26 cellular contexts compared by ENCODE assay signal in the genomic region with DNA sequence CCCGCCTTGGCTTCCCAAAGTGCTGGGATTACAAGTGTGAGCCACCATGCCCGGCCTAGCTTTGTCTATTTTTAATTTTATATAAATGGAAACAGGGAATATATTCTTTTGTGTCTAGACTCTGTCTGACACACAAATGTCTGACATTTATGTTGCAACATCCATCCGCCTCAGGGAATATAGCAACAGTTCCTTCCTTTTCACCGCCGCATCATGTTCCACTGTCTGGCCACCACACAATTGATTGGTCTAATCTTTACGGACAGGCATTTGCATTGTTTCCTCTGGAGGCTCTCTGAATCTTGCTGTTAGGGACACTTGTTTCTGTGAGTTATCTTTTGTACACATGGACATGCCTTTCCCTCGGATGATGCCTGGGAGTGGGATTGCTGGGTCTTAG. TPM values are rescaled to one million over a fixed set of nuclear protein-coding genes. Genes with fewer than 3 reads are reported as not detected.
DNase-seq lines count a peak whose midpoint lies in the region; ATAC-seq, FAIRE-seq and TF ChIP-seq lines count a peak whose summit lies in the region.
"Had no signal": no experiment of that assay in that cellular context is flagged by ENCODE, and none has a peak within 500 bp of the region (broad histone marks: within the 10 kb centered on the region; RNA-seq: fewer than 3 reads in every experiment).

No MANE protein-coding gene starts in this region.

- ATAC-seq in K562 (peak; percentile 39; the same call in 1 of the 3 replicates), HG02981 (IDR thresholded peaks at IDR 0.05; ENCODE audit: unreplicated experiment) (no peak)
- ATAC-seq: GM23338, Right ventricle myocardium inferior had no signal

- no peak for TF ChIP-seq POLR2A in K562 (conservative IDR thresholded peaks at IDR 0.05)

- H3K79me2 ChIP-seq in K562 (ENCODE audit: control insufficient read depth, insufficient read depth, low read length), result no peaks in the 10 kb centered on the region

- no peak for TF ChIP-seq RAD21 in K562 (CRISPR knock-in tag; conservative IDR thresholded peaks at IDR 0.05 in 1 of 2, IDR thresholded peaks at IDR 0.05 in 1 of 2)

- intact Hi-C loops in K562 (cut with micrococcal nuclease), result no loop called here
- intact Hi-C loops in activated CD4-positive, alpha-beta T cell treated with anti-CD3 and anti-CD28 coated beads, Interleukin-2, amount 10 ng/mL, durations not matched to agents 24 days and 14 days (cut with micrococcal nuclease), result no loop called here

- no peak overlapping the region for H3K4me2 ChIP-seq in K562 (ENCODE audit: insufficient read depth, low read length)
- H3K4me2 ChIP-seq: BLaER1 treated with 17β-estradiol and CSF1 and Interleukin-3, amounts not matched to agents 10 nM and 100 nM; GM23338 had no signal

- H3K4me1 Mint-ChIP-seq in activated CD4-positive, alpha-beta T cell treated with anti-CD3 and anti-CD28 coated beads, Interleukin-2, amount 10 ng/mL, durations not matched to agents 24 days and 14 days, result no peaks in the 10 kb centered on the region
- H3K4me1 Mint-ChIP-seq: CD4-positive, alpha-beta memory T cell had no signal

- POLR2A ChIA-PET in K562 (lab: Yijun Ruan, JAX), result no interaction called here

- H3K4me3 ChIP-seq in K562 (no peak overlapping the region), neutrophil (ENCODE audit: low read depth in 1 of 2, low read length in 1 of 2) (no peak overlapping the region)
- H3K4me3 ChIP-seq: BLaER1 treated with 17β-estradiol and CSF1 and Interleukin-3, amounts not matched to agents 10 nM and 100 nM; GM23338; HAP-1; SJSA1 had no signal

- no peak overlapping the region for H3K27ac Mint-ChIP-seq in activated CD4-positive, alpha-beta T cell treated with anti-CD3 and anti-CD28 coated beads, Interleukin-2, amount 10 ng/mL, durations not matched to agents 24 days and 14 days
- H3K27ac Mint-ChIP-seq: CD4-positive, alpha-beta memory T cell; GM23338; IgD-negative memory B cell had no signal

- in situ Hi-C loops in K562 (cut with MboI), result no loop called here

- H3K27me3 Mint-ChIP-seq in activated CD4-positive, alpha-beta T cell treated with anti-CD3 and anti-CD28 coated beads, Interleukin-2, amount 10 ng/mL, durations not matched to agents 24 days and 14 days, result peaks cover 2% of the 10 kb centered on the region
- H3K27me3 Mint-ChIP-seq: CD4-positive, alpha-beta memory T cell; IgD-negative memory B cell had no signal

- no peaks in the 10 kb centered on the region for H3K36me3 Mint-ChIP-seq in activated CD4-positive, alpha-beta T cell treated with anti-CD3 and anti-CD28 coated beads, Interleukin-2, amount 10 ng/mL, durations not matched to agents 24 days and 14 days (ENCODE audit: low read depth)
- H3K36me3 Mint-ChIP-seq: CD4-positive, alpha-beta memory T cell; IgD-negative memory B cell had no signal

- CTCF ChIA-PET in K562 (lab: Yijun Ruan, JAX; ENCODE audit: low intra/inter-chr PET ratio), result no interaction called here

- H3K9ac ChIP-seq in K562 (ENCODE audit: insufficient read depth in 1 of 2, low read depth in 2 of 2, low read length in 2 of 2), result no peak overlapping the region
- H3K9ac ChIP-seq: BLaER1 treated with 17β-estradiol and CSF1 and Interleukin-3, amounts not matched to agents 10 nM and 100 nM had no signal

- DNase-seq in GF-D8 (lab: John Stamatoyannopoulos, UW) (peak; percentile 57), Kasumi-1 (lab: John Stamatoyannopoulos, UW) (peak; percentile 15 to 35), K562 (ENCODE audit: extremely low read depth in 1 of 4, low spot score in 3 of 4) (no peak), NCI-H2029 (lab: John Stamatoyannopoulos, UW) (no peak)
- no peak for DNase-seq in activated CD4-positive, alpha-beta T cell treated with anti-CD3 and anti-CD28 coated beads, Interleukin-2, amount 10 ng/mL, durations not matched to agents 24 days and 14 days
- DNase-seq: Calu3; CD4-positive, alpha-beta memory T cell; DMS153; MM.1S; NCI-H1105; NCI-H146; NCI-H2029 treated with DMSO at 0.1 percent for 48 hours; NCI-H226; NCI-H510A treated with DMSO at 0.1 percent for 48 hours; NCI-H748 treated with DMSO at 0.1 percent for 48 hours; OCI-M1 had no signal

- H3K27ac ChIP-seq in K562 (ENCODE audit: extremely low read depth, low read depth, low read length) (no peak overlapping the region), neutrophil (peak overlapping the region; percentile 60)
- H3K27ac ChIP-seq: BLaER1 treated with 17β-estradiol and CSF1 and Interleukin-3, amounts not matched to agents 10 nM and 100 nM; SJSA1 had no signal

- no peak for TF ChIP-seq EP300 in K562 (IDR thresholded peaks at IDR 0.05; ENCODE audit: low read length)

- 19% methylated on average over 7 of the region's 7 CpGs for WGBS in K562 (ENCODE audit: insufficient coverage, low coverage, missing lambda C conversion rate)

- no peak overlapping the region for H3K4me3 Mint-ChIP-seq in activated CD4-positive, alpha-beta T cell treated with anti-CD3 and anti-CD28 coated beads, Interleukin-2, amount 10 ng/mL, durations not matched to agents 24 days and 14 days
- H3K4me3 Mint-ChIP-seq: CD4-positive, alpha-beta memory T cell; GM23338; IgD-negative memory B cell had no signal

- FAIRE-seq in K562 (lab: Jason Lieb, UNC), result peak; percentile 49
- FAIRE-seq: HTR-8/SVneo, RCC 7860 had no signal

- H3K36me3 ChIP-seq in K562 (ENCODE audit: control insufficient read depth, insufficient read depth, low read length) (no peaks in the 10 kb centered on the region), neutrophil (no peaks in the 10 kb centered on the region)
- H3K36me3 ChIP-seq: BLaER1 treated with 17β-estradiol and CSF1 and Interleukin-3, amounts not matched to agents 10 nM and 100 nM; HAP-1; SJSA1 had no signal

- H3K9me3 Mint-ChIP-seq in activated CD4-positive, alpha-beta T cell treated with anti-CD3 and anti-CD28 coated beads, Interleukin-2, amount 10 ng/mL, durations not matched to agents 24 days and 14 days, result no peaks in the 10 kb centered on the region
- H3K9me3 Mint-ChIP-seq: CD4-positive, alpha-beta memory T cell had no signal

- H3K9me1 ChIP-seq in K562 (ENCODE audit: control insufficient read depth, insufficient read depth, low read length), result no peaks in the 10 kb centered on the region

- no TSS peak for BruUV-seq in K562 (replicated peaks; lab: Mats Ljungman, UMichigan)

- H4K20me1 ChIP-seq in K562 (replicated peaks; ENCODE audit: control insufficient read depth, insufficient read depth, low read length), result no peaks in the 10 kb centered on the region
- H4K20me1 ChIP-seq: BLaER1 treated with 17β-estradiol and CSF1 and Interleukin-3, amounts not matched to agents 10 nM and 100 nM had no signal

- H3K4me1 ChIP-seq in K562 (replicated peaks in 1 of 2; ENCODE audit: control insufficient read depth in 2 of 2, insufficient read depth in 2 of 2, low read length in 2 of 2) (no peaks in the 10 kb centered on the region), neutrophil (ENCODE audit: control insufficient read depth in 1 of 2, insufficient read depth in 1 of 2, low read depth in 1 of 2, low read length in 1 of 2) (peaks cover 21 to 26% of the 10 kb centered on the region in 2 experiments)
- H3K4me1 ChIP-seq: HAP-1 had no signal

- H3K9me3 ChIP-seq in K562 (replicated peaks; ENCODE audit: control insufficient read depth, insufficient read depth, low read depth, low read length) (no peaks in the 10 kb centered on the region), neutrophil (no peaks in the 10 kb centered on the region)
- H3K9me3 ChIP-seq: HAP-1, SJSA1 had no signal

- H3K27me3 ChIP-seq in K562 (ENCODE audit: control insufficient read depth in 2 of 2, insufficient read depth in 2 of 2, low read length in 2 of 2) (peaks cover 14 to 29% of the 10 kb centered on the region in 2 experiments; a peak in 3 of 5 replicates), neutrophil (no peaks in the 10 kb centered on the region)
- H3K27me3 ChIP-seq: BLaER1 treated with 17β-estradiol and CSF1 and Interleukin-3, amounts not matched to agents 10 nM and 100 nM; SJSA1 had no signal

- TF ChIP-seq CTCF in K562 (IDR thresholded peaks at IDR 0.05 in 2 of 3, conservative IDR thresholded peaks at IDR 0.05 in 1 of 3; ENCODE audit: insufficient read depth in 2 of 3, low read depth in 1 of 3, low read length in 3 of 3) (no peak), neutrophil (IDR thresholded peaks at IDR 0.05) (no peak)

- H2AFZ ChIP-seq in K562 (ENCODE audit: low read depth, low read length), result no peak overlapping the region
- H2AFZ ChIP-seq: GM23338 had no signal

TF ChIP-seq in K562, 482 proteins besides CTCF, POLR2A, EP300 and RAD21 (continues in another document):
- TF ChIP-seq SMAD1 (IDR thresholded peaks at IDR 0.05; ENCODE audit: low read depth, low read length, partially characterized antibody) (no peak), ZNF79 (CRISPR knock-in tag; IDR thresholded peaks at IDR 0.05; ENCODE audit: low read depth) (no peak), RHOXF2B (CRISPR knock-in tag; conservative IDR thresholded peaks at IDR 0.05) (no peak), DNMT1 (IDR thresholded peaks at IDR 0.05) (no peak), ZNF764 (CRISPR knock-in tag; IDR thresholded peaks at IDR 0.05; ENCODE audit: low read depth) (no peak), CHD4 (IDR thresholded peaks at IDR 0.05; ENCODE audit: insufficient read depth, insufficient replicate concordance, low read depth, low read length, poor library complexity, severe bottlenecking) (no peak), CEBPB (tag; IDR thresholded peaks at IDR 0.05) (peak; percentile 55; the same call in 1 of the 2 replicates), ZNF146 (CRISPR knock-in tag; IDR thresholded peaks at IDR 0.05; ENCODE audit: unreplicated experiment) (peak; percentile 19), ZNF175 (CRISPR knock-in tag; IDR thresholded peaks at IDR 0.05; ENCODE audit: low read depth) (no peak)

RNA-seq across cellular contexts. Expression of a gene that starts 20.1 kb away (rescaled TPM):
- 150 and 367 TPM in 2 replicates for total RNA-seq in K562 (2011; cell fraction: chromatin; rRNA removed; ENCODE audit: low replicate concordance)
- 181 and 203 TPM in 2 replicates for total RNA-seq in K562 (2011; cell fraction: nucleolus; rRNA removed)
- 151 and 162 TPM in 2 replicates for total RNA-seq in K562 (2011; cell fraction: nucleoplasm; rRNA removed)
- total RNA-seq in K562 (2014; rRNA removed) (16.1 and 24.0 TPM in 2 replicates), K562 (2014; rRNA removed; fragmentation: Illumina TruSeq; extraction: Trizol) (13.0 and 20.7 TPM in 2 replicates), K562 (2015; rRNA removed; fragmentation: Illumina TruSeq; extraction: Trizol) (35.8 and 36.6 TPM in 2 replicates), K562 (2021) (54.3 and 59.1 TPM in 2 replicates)
- polyA plus RNA-seq in K562 (2011; rRNA removed) (33.5 and 46.0 TPM in 2 replicates), K562 (2014; fragmentation: Illumina TruSeq; extraction: Trizol) (33.7 and 37.5 TPM in 2 replicates), K562 (2014; fragmentation: Nextera tagmentation; extraction: Ambion mirVana) (1 to 10 TPM; 2.9 to 4.2 TPM), K562 (2014; rRNA removed) (43.7 and 51.0 TPM in 2 replicates)
- 29.6 and 41.6 TPM in 2 replicates for polyA plus RNA-seq in K562 (2011; cell fraction: cytosol; rRNA removed)
- 213 and 357 TPM in 2 replicates for polyA plus RNA-seq in K562 (2011; cell fraction: nucleus; rRNA removed)
- 42.8 and 54.1 TPM in 2 replicates for polyA plus RNA-seq in K562 (2012)
- polyA minus RNA-seq in K562 (2011; rRNA and poly(A)+ RNA removed), result 31.3 and 37.5 TPM in 2 replicates
- polyA minus RNA-seq in K562 (2011; cell fraction: cytosol; rRNA and poly(A)+ RNA removed), result 31.0 and 44.1 TPM in 2 replicates
- 77.8 and 93.6 TPM in 2 replicates for polyA minus RNA-seq in K562 (2011; cell fraction: nucleus; rRNA and poly(A)+ RNA removed)
- total RNA-seq in activated CD4-positive, alpha-beta T cell treated with anti-CD3 and anti-CD28 coated beads, Interleukin-2, amount 10 ng/mL, durations not matched to agents 24 days and 14 days, result 129 and 138 TPM in 2 replicates

Comparison
In these comparisons a context has a peak if more than half of its experiments do, and no peak if none do; other contexts are left out.
1. DNase-seq: peak in GF-D8 (single experiment) and Kasumi-1 (2 of 2); none in K562 (0 of 4), activated CD4-positive, alpha-beta T cell treated with anti-CD3 and anti-CD28 coated beads, Interleukin-2, amount 10 ng/mL, durations not matched to agents 24 days and 14 days (single experiment) and NCI-H2029 (single experiment).